In the genomic region with DNA sequence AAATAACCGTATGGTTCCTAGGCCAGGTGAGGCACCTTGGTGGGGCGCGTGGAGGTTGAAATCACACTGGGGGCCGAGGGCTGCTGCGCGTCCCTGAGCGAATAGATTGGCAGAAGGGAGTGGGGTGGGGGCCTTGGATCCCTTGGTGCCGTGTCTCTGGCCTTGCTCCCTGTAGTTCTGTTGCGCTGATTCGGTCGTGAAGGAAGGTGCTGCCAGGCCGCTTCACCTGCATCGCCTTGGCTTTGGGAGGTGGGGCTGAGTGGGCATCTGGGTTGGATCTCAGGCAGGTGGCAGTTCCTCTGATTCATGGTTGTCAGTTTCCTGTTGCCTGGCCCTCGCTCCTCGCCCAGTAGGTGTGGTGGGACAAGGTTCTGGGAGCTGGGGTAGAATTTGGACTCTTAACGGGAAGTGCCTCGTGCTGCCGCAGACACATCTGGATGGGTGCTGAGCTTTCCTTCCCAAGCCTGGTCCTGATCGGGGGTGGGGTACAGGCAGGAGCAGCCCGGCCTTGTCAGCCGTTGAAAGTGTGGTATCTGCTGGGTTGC, we compare ENCODE assay signal across 11 cellular contexts. TPM values are rescaled to one million over a fixed set of nuclear protein-coding genes. Genes with fewer than 3 reads are reported as not detected.
DNase-seq lines count a peak whose midpoint lies in the region; ATAC-seq and TF ChIP-seq lines count a peak whose summit lies in the region.
"Had no signal": no experiment of that assay in that cellular context is flagged by ENCODE, and none has a peak within 500 bp of the region (broad histone marks: within the 10 kb centered on the region; RNA-seq: fewer than 3 reads in every experiment).

No MANE protein-coding gene starts in this region.

- H3K4me1 ChIP-seq in heart right ventricle (peaks cover 18 to 66% (median 54%) of the 10 kb centered on the region in 9 donors), mesenchymal stem cell (ENCODE audit: control insufficient read depth, insufficient read depth, low read depth, low read length) (peaks cover 48% of the 10 kb centered on the region)

- peaks cover 42% of the 10 kb centered on the region for H3K4me1 Mint-ChIP-seq in activated CD8-positive, alpha-beta T cell treated with anti-CD3 and anti-CD28 coated beads for 36 hours (ENCODE audit: low read depth)
- H3K4me1 Mint-ChIP-seq in type B pancreatic cell (ENCODE audit: unreplicated experiment): peaks cover 23% of the 10 kb centered on the region

- H3K18ac ChIP-seq in mesenchymal stem cell (ENCODE audit: low read depth in 1 of 2, low read length in 2 of 2): no peak overlapping the region

- peak overlapping the region in 3 of 10 donors; percentile 18 to 45 (median 41) for H3K27ac ChIP-seq in heart right ventricle
- H3K27ac ChIP-seq in mesenchymal stem cell (ENCODE audit: low read length, poor library complexity, severe bottlenecking): no peak overlapping the region
- H3K27ac ChIP-seq: HL-60 had no signal

- H2BK120ac ChIP-seq in mesenchymal stem cell (ENCODE audit: low read depth, low read length): no peak overlapping the region

- H3K9me3 ChIP-seq in heart right ventricle (no peaks in the 10 kb centered on the region), mesenchymal stem cell (ENCODE audit: control insufficient read depth, low read length) (no peaks in the 10 kb centered on the region)
- H3K9me3 ChIP-seq: BE2C had no signal

- H3K4me3 ChIP-seq in heart right ventricle (no peak overlapping the region), mesenchymal stem cell (ENCODE audit: insufficient read depth in 1 of 2, low read depth in 1 of 2, low read length in 2 of 2) (no peak overlapping the region)

- no peak overlapping the region for H2BK15ac ChIP-seq in mesenchymal stem cell (ENCODE audit: low read depth, poor library complexity, severe bottlenecking)

- 86 to 88% methylated on average over 21 of the region's 21 CpGs for WGBS in heart right ventricle, 2 donors
- 92% methylated on average over 21 of the region's 21 CpGs for WGBS in mesenchymal stem cell

- H3K27ac Mint-ChIP-seq in activated CD8-positive, alpha-beta T cell treated with anti-CD3 and anti-CD28 coated beads for 36 hours: peak overlapping the region; percentile 59
- H3K27ac Mint-ChIP-seq in type B pancreatic cell: peak overlapping the region; percentile 36

- DNase-seq in Right ventricle myocardium inferior (ENCODE audit: missing footprints) (peak; percentile 45), heart right ventricle (no peak), mesenchymal stem cell (no peak), type B pancreatic cell (ENCODE audit: extremely low spot score, unreplicated experiment) (no peak), OCI-M2 (lab: John Stamatoyannopoulos, UW; ENCODE audit: unreplicated experiment) (no peak), NCI-H510A (lab: John Stamatoyannopoulos, UW) (no peak), ACHN (no peak)
- no peak for DNase-seq in activated CD8-positive, alpha-beta T cell treated with anti-CD3 and anti-CD28 coated beads for 36 hours
- DNase-seq: BE2C, NCI-H446 had no signal

- H4K8ac ChIP-seq in mesenchymal stem cell (ENCODE audit: low read length): peak overlapping the region; percentile 13

- H3K27me3 ChIP-seq in heart right ventricle (no peaks in the 10 kb centered on the region), mesenchymal stem cell (ENCODE audit: control insufficient read depth in 1 of 2, insufficient read depth in 1 of 2, low read length in 2 of 2) (no peaks in the 10 kb centered on the region)
- H3K27me3 ChIP-seq: BE2C had no signal

- no peak overlapping the region for H4K91ac ChIP-seq in mesenchymal stem cell (ENCODE audit: low read length)

- peaks cover 14% of the 10 kb centered on the region for H3K79me1 ChIP-seq in mesenchymal stem cell (replicated peaks; ENCODE audit: low read length, poor library complexity, severe bottlenecking)

- CTCF ChIA-PET in activated CD8-positive, alpha-beta T cell treated with anti-CD3 and anti-CD28 coated beads for 36 hours (lab: Charles Lee): no interaction called here

- no peak overlapping the region for H3K14ac ChIP-seq in mesenchymal stem cell (ENCODE audit: low read length in 2 of 2)

- no peaks in the 10 kb centered on the region for H3K9me3 Mint-ChIP-seq in activated CD8-positive, alpha-beta T cell treated with anti-CD3 and anti-CD28 coated beads for 36 hours
- no peaks in the 10 kb centered on the region for H3K9me3 Mint-ChIP-seq in type B pancreatic cell

- in situ Hi-C loops in ACHN (cut with HindIII; ENCODE audit: low pct_ligation_motif_present, low pct_unique_long_range_greater_than_20kb, low sequenced_read_pairs): no loop called here

- peaks cover 0 to 79% (median 19%) of the 10 kb centered on the region in 9 donors for H3K36me3 ChIP-seq in heart right ventricle
- peaks cover 64 to 70% of the 10 kb centered on the region in 2 experiments for H3K36me3 ChIP-seq in mesenchymal stem cell (ENCODE audit: control insufficient read depth in 1 of 2, insufficient read depth in 2 of 2, low read depth in 1 of 2, low read length in 2 of 2)

- POLR2A ChIA-PET in activated CD8-positive, alpha-beta T cell treated with anti-CD3 and anti-CD28 coated beads for 36 hours (lab: Charles Lee): interaction anchor here (0.7 kb wide), 1 partner anchor 59 kb away, joined by 3 read pairs; no protein-coding TSS in a partner anchor

- intact Hi-C loops in Right ventricle myocardium inferior (cut with DNase I): no loop called here
- intact Hi-C loops in heart right ventricle (cut with DNase I): no loop called here
- intact Hi-C loops in activated CD8-positive, alpha-beta T cell treated with anti-CD3 and anti-CD28 coated beads for 36 hours (cut with micrococcal nuclease): no loop called here

- no peak overlapping the region for H2BK5ac ChIP-seq in mesenchymal stem cell (ENCODE audit: low read depth, low read length, poor library complexity, severe bottlenecking)

- peaks cover 40% of the 10 kb centered on the region for H3K36me3 Mint-ChIP-seq in activated CD8-positive, alpha-beta T cell treated with anti-CD3 and anti-CD28 coated beads for 36 hours (ENCODE audit: low read depth)
- H3K36me3 Mint-ChIP-seq in type B pancreatic cell: peaks cover 4% of the 10 kb centered on the region

- H3K23ac ChIP-seq in mesenchymal stem cell (ENCODE audit: low read length in 2 of 2): no peak overlapping the region

- no peak for TF ChIP-seq CTCF in heart right ventricle (IDR thresholded peaks at IDR 0.05)
- no peak for TF ChIP-seq CTCF in activated CD8-positive, alpha-beta T cell treated with anti-CD3 and anti-CD28 coated beads for 36 hours (IDR thresholded peaks at IDR 0.05)
- no peak for TF ChIP-seq CTCF in type B pancreatic cell (conservative IDR thresholded peaks at IDR 0.05)

- no peak overlapping the region for H2AFZ ChIP-seq in mesenchymal stem cell (ENCODE audit: low read depth, low read length)

- no peak overlapping the region for H2AK5ac ChIP-seq in mesenchymal stem cell (ENCODE audit: low read length, severe bottlenecking)

- no peak overlapping the region for H3K4ac ChIP-seq in mesenchymal stem cell (ENCODE audit: low read depth in 1 of 2, low read length in 2 of 2)

- H2BK12ac ChIP-seq in mesenchymal stem cell (ENCODE audit: low read length in 2 of 2): peak overlapping the region in 1 of 2 experiments; percentile 46

- ATAC-seq in Right ventricle myocardium inferior: no peak
- no peak for ATAC-seq in heart right ventricle
- ATAC-seq in activated CD8-positive, alpha-beta T cell treated with anti-CD3 and anti-CD28 coated beads for 36 hours: no peak

- no peaks in the 10 kb centered on the region for H3K27me3 Mint-ChIP-seq in activated CD8-positive, alpha-beta T cell treated with anti-CD3 and anti-CD28 coated beads for 36 hours
- no peaks in the 10 kb centered on the region for H3K27me3 Mint-ChIP-seq in type B pancreatic cell

- no peak overlapping the region for H3K9ac ChIP-seq in mesenchymal stem cell (ENCODE audit: low read length)

- H3K4me2 ChIP-seq in mesenchymal stem cell (ENCODE audit: low read length, poor library complexity, severe bottlenecking): no peak overlapping the region

- no peak overlapping the region for H3K4me3 Mint-ChIP-seq in activated CD8-positive, alpha-beta T cell treated with anti-CD3 and anti-CD28 coated beads for 36 hours
- no peak overlapping the region for H3K4me3 Mint-ChIP-seq in type B pancreatic cell

RNA-seq across cellular contexts. Expression of gene PGS1, which starts 30.1 kb away (rescaled TPM):
- total RNA-seq in Right ventricle myocardium inferior (16.7 TPM), heart right ventricle (10 to 100 TPM; 14.7 to 28.4 (median 17.1) TPM), type B pancreatic cell (ENCODE audit: low replicate concordance) (44.7 and 54.8 TPM in 2 replicates)
- polyA plus RNA-seq in heart right ventricle: 10 to 100 TPM; 18.5 to 18.7 TPM
- 10 to 100 TPM; 42.1 to 43.3 TPM for total RNA-seq in activated CD8-positive, alpha-beta T cell treated with anti-CD3 and anti-CD28 coated beads for 36 hours
- polyA plus RNA-seq in mesenchymal stem cell (2013, experiment 1 of 2): 21.8 TPM
- 22.1 TPM for polyA plus RNA-seq in mesenchymal stem cell (2013, experiment 2 of 2)

RNA-seq across cellular contexts. Expression of gene SOCS3, which starts 48.7 kb away (rescaled TPM):
- total RNA-seq in Right ventricle myocardium inferior (12.2 TPM), heart right ventricle (100 to 1,000 TPM in 2 of 10 donors, 10 to 100 TPM in 6, 1 to 10 TPM in 2; 7.7 to 189 (median 17.0) TPM), type B pancreatic cell (ENCODE audit: low replicate concordance) (16.9 and 21.1 TPM in 2 replicates)
- polyA plus RNA-seq in heart right ventricle: 10 to 100 TPM; 13.5 to 30.2 TPM
- 10 to 100 TPM; 48.6 to 49.1 TPM for total RNA-seq in activated CD8-positive, alpha-beta T cell treated with anti-CD3 and anti-CD28 coated beads for 36 hours
- polyA plus RNA-seq in mesenchymal stem cell (2013, experiment 1 of 2): 64.5 TPM
- 62.3 TPM for polyA plus RNA-seq in mesenchymal stem cell (2013, experiment 2 of 2)
